In genomic region chr7:131123991-131124629, GRCh38 we compare ENCODE assay signal across 10 cellular contexts.
DNase-seq lines count a peak whose midpoint lies in the region; ATAC-seq and TF ChIP-seq lines count a peak whose summit lies in the region.
"Had no signal": no experiment of that assay in that cellular context is flagged by ENCODE, and none has a peak within 500 bp of the region (broad histone marks: within the 10 kb centered on the region; RNA-seq: fewer than 3 reads in every experiment).

No MANE protein-coding gene starts in this region.

- H3K4me1 Mint-ChIP-seq in activated CD4-positive, alpha-beta memory T cell treated with anti-CD3 and anti-CD28 coated beads, Interleukin-2, amount 10 ng/mL, durations not matched to agents 7 days and 5 days = no peaks in the 10 kb centered on the region

- H3K4me3 ChIP-seq in GM12864 (ENCODE audit: low read depth, low read length) = no peak overlapping the region
- H3K4me3 ChIP-seq: GM23248 had no signal

- H3K27ac Mint-ChIP-seq in activated CD4-positive, alpha-beta memory T cell treated with anti-CD3 and anti-CD28 coated beads, Interleukin-2, amount 10 ng/mL, durations not matched to agents 7 days and 5 days = no peak overlapping the region

- DNase-seq in GM12864 (ENCODE audit: low read depth) (peak; percentile 98), NCI-H774 (lab: John Stamatoyannopoulos, UW) (peak; percentile 26), NCI-H1105 (lab: John Stamatoyannopoulos, UW) (no peak), DMS53 (lab: John Stamatoyannopoulos, UW) (no peak), NCI-H1930 (lab: John Stamatoyannopoulos, UW) (no peak)
- DNase-seq in activated CD4-positive, alpha-beta memory T cell treated with anti-CD3 and anti-CD28 coated beads, Interleukin-2, amount 10 ng/mL, durations not matched to agents 7 days and 5 days = no peak
- DNase-seq: AML-193, GM23248 had no signal

- no peak for TF ChIP-seq CTCF in GM12864 (IDR thresholded peaks at IDR 0.05; ENCODE audit: low read depth, low read length, missing control alignments)

- H3K36me3 Mint-ChIP-seq in activated CD4-positive, alpha-beta memory T cell treated with anti-CD3 and anti-CD28 coated beads, Interleukin-2, amount 10 ng/mL, durations not matched to agents 7 days and 5 days (ENCODE audit: low read depth) = peaks cover 16% of the 10 kb centered on the region

- no peak overlapping the region for H3K4me3 Mint-ChIP-seq in activated CD4-positive, alpha-beta memory T cell treated with anti-CD3 and anti-CD28 coated beads, Interleukin-2, amount 10 ng/mL, durations not matched to agents 7 days and 5 days

- POLR2A ChIA-PET in activated CD4-positive, alpha-beta memory T cell treated with anti-CD3 and anti-CD28 coated beads, Interleukin-2, amount 10 ng/mL, durations not matched to agents 7 days and 5 days (lab: Charles Lee) = interaction anchor here (1.1 to 2.8 kb wide), 2 partner anchors 15 to 17 kb away, joined by 3 to 8 read pairs; no protein-coding TSS in a partner anchor

- H3K27me3 Mint-ChIP-seq in activated CD4-positive, alpha-beta memory T cell treated with anti-CD3 and anti-CD28 coated beads, Interleukin-2, amount 10 ng/mL, durations not matched to agents 7 days and 5 days = no peaks in the 10 kb centered on the region

- CTCF ChIA-PET in activated CD4-positive, alpha-beta memory T cell treated with anti-CD3 and anti-CD28 coated beads, Interleukin-2, amount 10 ng/mL, durations not matched to agents 7 days and 5 days (lab: Charles Lee) = no interaction called here

- H3K9me3 Mint-ChIP-seq in activated CD4-positive, alpha-beta memory T cell treated with anti-CD3 and anti-CD28 coated beads, Interleukin-2, amount 10 ng/mL, durations not matched to agents 7 days and 5 days = peaks cover 9% of the 10 kb centered on the region

- peak; percentile 89 for ATAC-seq in GM19452 (IDR thresholded peaks at IDR 0.05; ENCODE audit: unreplicated experiment)
- peak; percentile 93 for ATAC-seq in HG03039 (IDR thresholded peaks at IDR 0.05; ENCODE audit: unreplicated experiment)

Comparison
In these comparisons a context has a peak if more than half of its experiments do, and no peak if none do; other contexts are left out.
1. DNase-seq: peak in GM12864 (single experiment) and NCI-H774 (single experiment); none in NCI-H1105 (single experiment), activated CD4-positive, alpha-beta memory T cell treated with anti-CD3 and anti-CD28 coated beads, Interleukin-2, amount 10 ng/mL, durations not matched to agents 7 days and 5 days (single experiment), DMS53 (single experiment) and NCI-H1930 (0 of 2).